18 cellular contexts compared by ENCODE assay signal in genomic region chr13:50229935-50230334, GRCh38.
A peak's percentile ranks its signal among the peaks of the same experiment; 100 is the strongest.
DNase-seq lines count a peak whose midpoint lies in the region; ATAC-seq and TF ChIP-seq lines count a peak whose summit lies in the region.
"Had no signal": no experiment of that assay in that cellular context is flagged by ENCODE, and none has a peak within 500 bp of the region (broad histone marks: within the 10 kb centered on the region; RNA-seq: fewer than 3 reads in every experiment).

No MANE protein-coding gene starts in this region.

- no peaks in the 10 kb centered on the region for H3K79me2 ChIP-seq in Karpas-422 (ENCODE audit: low read length)

- H3K9me3 ChIP-seq in BLaER1, result peaks cover 30% of the 10 kb centered on the region
- H3K9me3 ChIP-seq in Karpas-422 (ENCODE audit: low read length), result peaks cover 3% of the 10 kb centered on the region; the same call in 1 of the 2 replicates
- H3K9me3 ChIP-seq in lower lobe of right lung, result no peaks in the 10 kb centered on the region
- no peaks in the 10 kb centered on the region for H3K9me3 ChIP-seq in adrenal gland (replicated peaks in 1 of 3)
- H3K9me3 ChIP-seq: psoas muscle had no signal

- H3K4me3 ChIP-seq in BLaER1 (no peak overlapping the region), Karpas-422 (ENCODE audit: low read length) (peak overlapping the region; percentile 9; the same call in 1 of the 2 replicates), brain microvascular endothelial cell (ENCODE audit: low read depth, low read length) (no peak overlapping the region), lower lobe of right lung (no peak overlapping the region), adrenal gland (no peak overlapping the region)
- H3K4me3 ChIP-seq: psoas muscle had no signal

- ATAC-seq in lower lobe of right lung, result no peak
- ATAC-seq in HG03159 (IDR thresholded peaks at IDR 0.05; ENCODE audit: unreplicated experiment), result no peak
- ATAC-seq in GM21786 (IDR thresholded peaks at IDR 0.05; ENCODE audit: unreplicated experiment), result no peak
- ATAC-seq: HCT116, psoas muscle had no signal

- intact Hi-C loops in lower lobe of right lung (cut with DNase I) (no loop called here), adrenal gland (cut with DNase I) (no loop called here)

- H3K4me1 ChIP-seq in BLaER1, result peaks cover 25% of the 10 kb centered on the region
- peaks cover 63% of the 10 kb centered on the region for H3K4me1 ChIP-seq in Karpas-422 (ENCODE audit: low read length)
- H3K4me1 ChIP-seq in lower lobe of right lung, result peaks cover 18% of the 10 kb centered on the region
- H3K4me1 ChIP-seq in adrenal gland (replicated peaks in 1 of 2), result peaks cover 3 to 5% of the 10 kb centered on the region in 2 donors
- H3K4me1 ChIP-seq: psoas muscle had no signal

- H3K4me2 ChIP-seq in BLaER1 (0 out of 2 replicates have a peak overlapping the region, but pooled peaks have one; percentile 11), Karpas-422 (ENCODE audit: low read depth, low read length, poor library complexity, severe bottlenecking) (peak overlapping the region; percentile 49)

- TF ChIP-seq POLR2A in adrenal gland (IDR thresholded peaks at IDR 0.05), result no peak

- H3K27ac ChIP-seq in BLaER1, result no peak overlapping the region
- H3K27ac ChIP-seq in Karpas-422 (ENCODE audit: low read length), result peak overlapping the region; percentile 96
- peak overlapping the region; percentile 18 for H3K27ac ChIP-seq in brain microvascular endothelial cell
- H3K27ac ChIP-seq in lower lobe of right lung, result peak overlapping the region; percentile 38
- peak overlapping the region in 1 of 5 donors; percentile 45 for H3K27ac ChIP-seq in adrenal gland
- H3K27ac ChIP-seq: psoas muscle had no signal

- TF ChIP-seq CTCF in brain microvascular endothelial cell (IDR thresholded peaks at IDR 0.05; ENCODE audit: low read depth, low read length, missing control alignments) (no peak), lower lobe of right lung (IDR thresholded peaks at IDR 0.05) (no peak), adrenal gland (IDR thresholded peaks at IDR 0.05) (no peak)

- H4K20me1 ChIP-seq in BLaER1 (no peaks in the 10 kb centered on the region), Karpas-422 (ENCODE audit: insufficient read depth, low read depth, low read length) (no peaks in the 10 kb centered on the region)

- H2AFZ ChIP-seq in Karpas-422 (ENCODE audit: low read length), result peak overlapping the region; percentile 47; the same call in 1 of the 2 replicates

- H3K9me2 ChIP-seq in Karpas-422 (replicated peaks; ENCODE audit: insufficient read depth, low read length), result no peaks in the 10 kb centered on the region

- H3K36me3 ChIP-seq in BLaER1 (0 out of 2 replicates have a peak, but pooled peaks cover 3% of the 10 kb centered on the region), Karpas-422 (ENCODE audit: insufficient read depth, low read length) (no peaks in the 10 kb centered on the region), brain microvascular endothelial cell (replicated peaks) (no peaks in the 10 kb centered on the region), lower lobe of right lung (no peaks in the 10 kb centered on the region), adrenal gland (replicated peaks in 1 of 2) (no peaks in the 10 kb centered on the region)

- WGBS in adrenal gland, 4 donors, result 72 to 100% (median 91%) methylated on average over 1 of the region's 1 CpG

- H3K9ac ChIP-seq in BLaER1 (no peak overlapping the region), Karpas-422 (ENCODE audit: low read length) (0 out of 2 replicates have a peak overlapping the region, but pooled peaks have one; percentile 10)

- H3K27me3 ChIP-seq in BLaER1, result no peaks in the 10 kb centered on the region
- no peaks in the 10 kb centered on the region for H3K27me3 ChIP-seq in Karpas-422 (ENCODE audit: low read length)
- H3K27me3 ChIP-seq in brain microvascular endothelial cell (replicated peaks), result no peaks in the 10 kb centered on the region
- no peaks in the 10 kb centered on the region for H3K27me3 ChIP-seq in lower lobe of right lung (ENCODE audit: low read depth)
- no peaks in the 10 kb centered on the region for H3K27me3 ChIP-seq in adrenal gland

- DNase-seq in Karpas-422, result no peak
- DNase-seq in brain microvascular endothelial cell, result no peak
- no peak for DNase-seq in lower lobe of right lung
- DNase-seq in DMS153 (lab: John Stamatoyannopoulos, UW), result no peak
- no peak for DNase-seq in adrenal gland
- DNase-seq: activated CD4-positive, alpha-beta memory T cell treated with anti-CD3 and anti-CD28 coated beads, Interleukin-2, amount 10 ng/mL, durations not matched to agents 7 days and 5 days; amniotic stem cell; left ventricle myocardium superior; MM.1S; naive thymus-derived CD4-positive, alpha-beta T cell; NCI-H2081 treated with DMSO at 0.1 percent for 48 hours; NCI-H82; psoas muscle; RPMI8226 had no signal

- in situ Hi-C loops in brain microvascular endothelial cell (cut with HindIII; ENCODE audit: low pct_ligation_motif_present, low sequenced_read_pairs), result no loop called here
